Comparison of ENCODE assay signal across 21 cellular contexts in the genomic region with DNA sequence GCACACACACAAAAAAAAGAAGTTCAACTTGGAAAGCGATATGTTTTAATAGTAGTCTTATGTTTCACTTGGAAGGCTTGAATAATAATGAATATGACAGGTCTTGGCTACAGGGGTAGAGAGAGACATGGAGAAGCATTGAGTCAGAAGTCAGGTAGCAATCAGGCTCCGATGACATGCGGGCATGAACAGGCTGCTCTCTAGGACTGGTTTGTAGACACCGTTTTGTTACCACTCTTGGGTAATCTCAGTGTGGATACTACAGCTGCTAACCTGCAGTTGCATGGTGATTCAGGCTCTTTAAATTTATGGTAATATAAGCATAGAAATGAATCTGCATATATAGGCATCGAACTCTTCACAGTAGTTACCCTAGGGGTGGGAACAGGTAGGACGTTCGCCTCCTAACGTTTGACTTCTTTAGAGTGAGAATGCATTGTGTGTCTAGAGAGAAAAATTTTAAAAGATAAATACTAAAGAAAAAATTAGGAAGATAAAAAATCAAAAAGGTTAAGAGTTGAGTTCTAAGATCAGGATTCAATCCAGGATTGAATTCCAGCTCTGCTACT.
DNase-seq lines count a peak whose midpoint lies in the region; ATAC-seq, FAIRE-seq and TF ChIP-seq lines count a peak whose summit lies in the region.
"Had no signal": no experiment of that assay in that cellular context is flagged by ENCODE, and none has a peak within 500 bp of the region (broad histone marks: within the 10 kb centered on the region; RNA-seq: fewer than 3 reads in every experiment).

No MANE protein-coding gene starts in this region.

- H3K4me1 Mint-ChIP-seq in type B pancreatic cell (ENCODE audit: unreplicated experiment) (peaks cover 10% of the 10 kb centered on the region), osteocyte (ENCODE audit: unreplicated experiment) (peaks cover 6% of the 10 kb centered on the region)

- no peak overlapping the region for H2BK5ac ChIP-seq in H1 (ENCODE audit: low read depth, low read length)

- FAIRE-seq in H1 (lab: Jason Lieb, UNC) = no peak
- FAIRE-seq: D721Med had no signal

- no peak overlapping the region for H2BK15ac ChIP-seq in H1 (ENCODE audit: low read length)

- H3K18ac ChIP-seq in H1 (ENCODE audit: extremely low read depth, low read length) = no peak overlapping the region

- CTCF ChIA-PET in H1 (lab: Charles Lee; ENCODE audit: partially characterized antibody) = interaction anchor here (0.6 to 2.3 kb wide), 3 partner anchors 8 to 93 kb away, joined by 3 to 4 read pairs (median 3); no protein-coding TSS in a partner anchor

- 0 out of 4 replicates have a peak, but pooled peaks of 1 of the 2 experiments have one; percentile 6 for TF ChIP-seq RAD21 in H1 (IDR thresholded peaks at IDR 0.05 in 1 of 2, conservative IDR thresholded peaks at IDR 0.05 in 1 of 2; ENCODE audit: low read depth in 2 of 2, low read length in 2 of 2)

- no peak for TF ChIP-seq EP300 in H1 (IDR thresholded peaks at IDR 0.05; ENCODE audit: borderline replicate concordance in 1 of 2, low read depth in 2 of 2, low read length in 2 of 2)

- H3K4me3 ChIP-seq in H7 (ENCODE audit: insufficient read depth, low read depth, low read length) (no peak overlapping the region), H1 (ENCODE audit: extremely low read depth in 1 of 4, insufficient read depth in 2 of 4, low read depth in 3 of 4, low read length in 4 of 4) (no peak overlapping the region)
- H3K4me3 ChIP-seq: BLaER1, GM23248, PC-9 had no signal

- no peak overlapping the region for H2BK20ac ChIP-seq in H1 (ENCODE audit: low read length)

- TF ChIP-seq CTCF in H1 (IDR thresholded peaks at IDR 0.05; ENCODE audit: control extremely low read depth in 1 of 3, insufficient read depth in 1 of 3, low read depth in 1 of 3, low read length in 3 of 3) (peak in 2 of 3 experiments; percentile 7 to 12; a peak in 1 of 4 replicates), foreskin keratinocyte (conservative IDR thresholded peaks at IDR 0.05) (no peak), type B pancreatic cell (conservative IDR thresholded peaks at IDR 0.05) (peak; percentile 62), osteocyte (IDR thresholded peaks at IDR 0.05) (no peak)

- no peaks in the 10 kb centered on the region for H3K79me2 ChIP-seq in H1 (ENCODE audit: control insufficient read depth in 1 of 2, insufficient read depth in 2 of 2, low read length in 2 of 2)

- TF ChIP-seq POLR2A in H1 (IDR thresholded peaks at IDR 0.05; ENCODE audit: control extremely low read depth in 1 of 2, low read depth in 2 of 2, low read length in 2 of 2) = no peak

- H3K27me3 ChIP-seq in H7 (ENCODE audit: control insufficient read depth, insufficient read depth, low read length) (no peaks in the 10 kb centered on the region), H1 (replicated peaks in 1 of 4; ENCODE audit: control insufficient read depth in 3 of 4, extremely low read depth in 1 of 4, insufficient read depth in 3 of 4, low read length in 3 of 4) (no peaks in the 10 kb centered on the region), foreskin keratinocyte (no peaks in the 10 kb centered on the region)
- H3K27me3 ChIP-seq: BLaER1 had no signal

- H2AK5ac ChIP-seq in H1 (ENCODE audit: low read depth, low read length) = no peak overlapping the region

- H2BK12ac ChIP-seq in H1 (ENCODE audit: low read depth, low read length) = no peak overlapping the region

- H3K27ac Mint-ChIP-seq in type B pancreatic cell (no peak overlapping the region), osteocyte (ENCODE audit: unreplicated experiment) (no peak overlapping the region)
- H3K27ac Mint-ChIP-seq: CD4-positive, alpha-beta T cell had no signal

- H3K36me3 ChIP-seq in H7 (replicated peaks; ENCODE audit: control insufficient read depth, insufficient read depth, low read length) (no peaks in the 10 kb centered on the region), H1 (ENCODE audit: control insufficient read depth in 2 of 4, insufficient read depth in 4 of 4, low read length in 3 of 4) (no peaks in the 10 kb centered on the region)
- H3K36me3 ChIP-seq: BLaER1 had no signal

- no peaks in the 10 kb centered on the region for H3K9me3 ChIP-seq in H1 (ENCODE audit: insufficient read depth in 2 of 2, low read depth in 1 of 2, low read length in 1 of 2)
- H3K9me3 ChIP-seq: BLaER1 had no signal

- no peak overlapping the region for H3K4me3 Mint-ChIP-seq in type B pancreatic cell
- H3K4me3 Mint-ChIP-seq in osteocyte (ENCODE audit: unreplicated experiment) = no peak overlapping the region
- H3K4me3 Mint-ChIP-seq: CD4-positive, alpha-beta T cell had no signal

- no peak overlapping the region for H3K4me2 ChIP-seq in H1 (ENCODE audit: insufficient read depth in 1 of 2, low read depth in 2 of 2, low read length in 2 of 2)
- H3K4me2 ChIP-seq: BLaER1, PC-9 had no signal

- WGBS in H1 (ENCODE audit: extremely low coverage in 1 of 2, insufficient coverage in 1 of 2, insufficient read length in 1 of 2, insufficient replicate concordance in 2 of 2, low coverage in 1 of 2, low lambda C conversion rate in 2 of 2, missing lambda C conversion rate in 1 of 2), 2 experiments = 86% methylated on average over 8 of the region's 8 CpGs; no CpG with 5 or more reads in 1 of the 2 experiments

- H3K36me3 Mint-ChIP-seq in type B pancreatic cell = no peaks in the 10 kb centered on the region
- no peaks in the 10 kb centered on the region for H3K36me3 Mint-ChIP-seq in osteocyte (ENCODE audit: unreplicated experiment)

- H3K9ac ChIP-seq in H1 (replicated peaks in 1 of 4; ENCODE audit: extremely low read depth in 1 of 4, low read depth in 3 of 4, low read length in 3 of 4) = no peak overlapping the region
- H3K9ac ChIP-seq: BLaER1, GM23248 had no signal

- H3K14ac ChIP-seq in H1 (ENCODE audit: insufficient read length) = no peak overlapping the region

- H3K27ac ChIP-seq in H1 (ENCODE audit: low read depth, low read length) (no peak overlapping the region), foreskin keratinocyte (no peak overlapping the region)
- H3K27ac ChIP-seq: BLaER1, GM23248, HL-60, PC-9 had no signal

- H4K20me1 ChIP-seq in H1 (replicated peaks in 1 of 2; ENCODE audit: control insufficient read depth in 1 of 2, insufficient read depth in 2 of 2, low read length in 2 of 2) = no peaks in the 10 kb centered on the region
- H4K20me1 ChIP-seq: BLaER1 had no signal

- H3K79me1 ChIP-seq in H1 (ENCODE audit: low read depth, low read length) = no peaks in the 10 kb centered on the region

- H3K4me1 ChIP-seq in H1 (replicated peaks in 1 of 4; ENCODE audit: control insufficient read depth in 3 of 4, insufficient read depth in 4 of 4, low read length in 3 of 4) (no peaks in the 10 kb centered on the region), foreskin keratinocyte (no peaks in the 10 kb centered on the region)
- H3K4me1 ChIP-seq: BLaER1 had no signal

- POLR2A ChIA-PET in H1 (lab: Charles Lee; ENCODE audit: partially characterized antibody) = no interaction called here

- H4K5ac ChIP-seq in H1 (ENCODE audit: insufficient read length, low read depth, low read length) = no peak overlapping the region

- H3K9me3 Mint-ChIP-seq in type B pancreatic cell (no peaks in the 10 kb centered on the region), osteocyte (ENCODE audit: unreplicated experiment) (no peaks in the 10 kb centered on the region)
- H3K9me3 Mint-ChIP-seq: CD4-positive, alpha-beta T cell had no signal

- no peak overlapping the region for H3K4ac ChIP-seq in H1 (replicated peaks; ENCODE audit: insufficient read length, low read depth, low read length)

- no peak overlapping the region for H2AFZ ChIP-seq in H1 (ENCODE audit: low read length)
- H2AFZ ChIP-seq: GM23248, PC-9 had no signal

- no peaks in the 10 kb centered on the region; the same call in 1 of the 2 replicates for H3K23me2 ChIP-seq in H1 (ENCODE audit: low read depth, low read length)

- H4K8ac ChIP-seq in H1 (ENCODE audit: extremely low read depth, insufficient read depth, low read length) = no peak overlapping the region

- H2BK120ac ChIP-seq in H1 (replicated peaks; ENCODE audit: low read depth, low read length) = no peak overlapping the region

- no peak overlapping the region for H3K23ac ChIP-seq in H1 (ENCODE audit: insufficient read length)

- H4K91ac ChIP-seq in H1 (replicated peaks; ENCODE audit: insufficient read length, low read length) = no peak overlapping the region

- no peak overlapping the region for H3K56ac ChIP-seq in H1 (replicated peaks; ENCODE audit: insufficient read length, low read depth, low read length)

- peak; percentile 19 for DNase-seq in H7
- no peak for DNase-seq in H1 (ENCODE audit: low read depth in 1 of 2, low spot score in 2 of 2)
- DNase-seq in foreskin keratinocyte = peak; percentile 58 to 60
- no peak for DNase-seq in type B pancreatic cell (ENCODE audit: extremely low spot score, unreplicated experiment)
- DNase-seq in mucosa of gallbladder (ENCODE audit: low spot score) = no peak
- DNase-seq in osteocyte (ENCODE audit: extremely low spot score, unreplicated experiment) = no peak
- no peak for DNase-seq in nucleus accumbens (lab: John Stamatoyannopoulos, UW)
- DNase-seq: CD4-positive, alpha-beta T cell; GM23248; NCI-H1092; NCI-H1417 treated with DMSO at 0.1 percent for 48 hours; NCI-H1694 treated with DMSO at 0.1 percent for 48 hours; NCI-H2081; NCI-H2227 treated with DMSO at 0.1 percent for 48 hours; NCI-H526 treated with DMSO at 0.1 percent for 48 hours; PC-9; RPMI8226; SHP77 had no signal

- peak; percentile 24 for ATAC-seq in foreskin keratinocyte

- H3K27me3 Mint-ChIP-seq in type B pancreatic cell (no peaks in the 10 kb centered on the region), osteocyte (ENCODE audit: unreplicated experiment) (no peaks in the 10 kb centered on the region)
- H3K27me3 Mint-ChIP-seq: CD4-positive, alpha-beta T cell had no signal

TF ChIP-seq in H1, 55 proteins besides CTCF, POLR2A, EP300 and RAD21 (continues in another document):
- TF ChIP-seq CBX5 (IDR thresholded peaks at IDR 0.05; ENCODE audit: low read depth, low read length) (no peak), SRF (IDR thresholded peaks at IDR 0.05; ENCODE audit: low read depth, low read length) (no peak), EZH2 (IDR thresholded peaks at IDR 0.05; ENCODE audit: low read depth, low read length, severe bottlenecking) (no peak), BRCA1 (IDR thresholded peaks at IDR 0.05; ENCODE audit: low read depth, low read length) (no peak), NANOG (IDR thresholded peaks at IDR 0.05; ENCODE audit: insufficient read depth, low read depth, low read length, poor library complexity, severe bottlenecking) (no peak), HDAC2 (IDR thresholded peaks at IDR 0.05; ENCODE audit: borderline replicate concordance in 1 of 2, low read depth in 2 of 2, low read length in 2 of 2) (no peak), CREB1 (IDR thresholded peaks at IDR 0.05) (no peak)
- TF ChIP-seq, protein P1, sequence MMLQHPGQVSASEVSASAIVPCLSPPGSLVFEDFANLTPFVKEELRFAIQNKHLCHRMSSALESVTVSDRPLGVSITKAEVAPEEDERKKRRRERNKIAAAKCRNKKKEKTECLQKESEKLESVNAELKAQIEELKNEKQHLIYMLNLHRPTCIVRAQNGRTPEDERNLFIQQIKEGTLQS (IDR thresholded peaks at IDR 0.05; ENCODE audit: insufficient read depth, low read depth, low read length) = no peak

Comparison
In these comparisons a context has a peak if more than half of its experiments do, and no peak if none do; other contexts are left out.
1. DNase-seq: peak in H7 (single experiment) and foreskin keratinocyte (2 of 2); none in H1 (0 of 2), type B pancreatic cell (single experiment), mucosa of gallbladder (single experiment), osteocyte (single experiment) and nucleus accumbens (0 of 56).
2. CTCF ChIP-seq: peak in H1 (2 of 3) and type B pancreatic cell (single experiment); none in foreskin keratinocyte (single experiment) and osteocyte (single experiment).